ENCODE assay signal across 17 cellular contexts in genomic region chr7:14834888-14835287, GRCh38.
A peak's percentile ranks its signal among the peaks of the same experiment; 100 is the strongest.
DNase-seq lines count a peak whose midpoint lies in the region; ATAC-seq and TF ChIP-seq lines count a peak whose summit lies in the region.
"Had no signal": no experiment of that assay in that cellular context is flagged by ENCODE, and none has a peak within 500 bp of the region (broad histone marks: within the 10 kb centered on the region; RNA-seq: fewer than 3 reads in every experiment).

No MANE protein-coding gene starts in this region.

- H4K20me1 ChIP-seq in KMS-11 (ENCODE audit: insufficient read depth), result no peaks in the 10 kb centered on the region

- no peaks in the 10 kb centered on the region for H3K79me2 ChIP-seq in KMS-11 (ENCODE audit: insufficient read depth, low read depth)

- H3K4me3 ChIP-seq in cardiac muscle cell, result no peak overlapping the region
- H3K4me3 ChIP-seq in KMS-11 (IDR thresholded peaks at IDR 0.05; ENCODE audit: insufficient read depth, low read depth, low read length), result no peak overlapping the region
- H3K4me3 ChIP-seq in cardiac fibroblast (replicated peaks in 1 of 2; ENCODE audit: low read depth in 2 of 2, low read length in 2 of 2), result peak overlapping the region in 1 of 2 donors; percentile 1
- H3K4me3 ChIP-seq in skeletal muscle cell (ENCODE audit: low read depth, low read length), result no peak overlapping the region
- H3K4me3 ChIP-seq: A549, esophagus muscularis mucosa had no signal

- TF ChIP-seq CTCF in cardiac muscle cell (IDR thresholded peaks at IDR 0.05; ENCODE audit: low read depth, low read length), result no peak
- TF ChIP-seq CTCF in KMS-11 (conservative IDR thresholded peaks at IDR 0.05; ENCODE audit: low read depth, low read length), result no peak
- no peak for TF ChIP-seq CTCF in cardiac fibroblast (IDR thresholded peaks at IDR 0.05; ENCODE audit: low read depth, low read length)

- H3K9me3 ChIP-seq in cardiac muscle cell (ENCODE audit: low read depth), result no peaks in the 10 kb centered on the region
- H3K9me3 ChIP-seq: A549, esophagus muscularis mucosa had no signal

- H3K4me2 ChIP-seq in KMS-11, result peak overlapping the region; percentile 75
- H3K4me2 ChIP-seq: A549 had no signal

- no peaks in the 10 kb centered on the region for H3K27me3 ChIP-seq in cardiac muscle cell
- H3K27me3 ChIP-seq in KMS-11 (ENCODE audit: insufficient read depth, low read depth), result no peaks in the 10 kb centered on the region
- H3K27me3 ChIP-seq: esophagus muscularis mucosa had no signal

- H3K36me3 ChIP-seq in cardiac muscle cell, result no peaks in the 10 kb centered on the region
- no peaks in the 10 kb centered on the region for H3K36me3 ChIP-seq in KMS-11 (ENCODE audit: insufficient read depth)
- H3K36me3 ChIP-seq: esophagus muscularis mucosa had no signal

- H3K9ac ChIP-seq in KMS-11, result peak overlapping the region; percentile 33; the same call in 1 of the 2 replicates

- no peak for ATAC-seq in left cardiac atrium
- no peak for ATAC-seq in sciatic nerve
- ATAC-seq in esophagus mucosa, result no peak
- ATAC-seq: A549 had no signal

- H3K27ac ChIP-seq in cardiac muscle cell (peak overlapping the region; percentile 85), KMS-11 (peak overlapping the region; percentile 80)
- H3K27ac ChIP-seq: esophagus muscularis mucosa, VCaP had no signal

- intact Hi-C loops in left cardiac atrium (cut with DNase I), result loop anchor here in 1 of 2 donors (5.0 kb wide), 1 partner anchor 177 kb away; no protein-coding TSS in a partner anchor
- intact Hi-C loops in sciatic nerve (cut with DNase I), result no loop called here

- H2AFZ ChIP-seq in KMS-11 (ENCODE audit: low read depth), result peak overlapping the region; percentile 69

- DNase-seq in cardiac muscle cell (ENCODE audit: low read depth in 1 of 2, low spot score in 1 of 2) (peak in 1 of 2 donors; percentile 40), left cardiac atrium (no peak), cardiac fibroblast (ENCODE audit: low read depth in 2 of 2) (peak; percentile 44 to 82), skeletal muscle cell (ENCODE audit: low read depth) (peak; percentile 55), sciatic nerve (ENCODE audit: low spot score) (no peak), cerebellum (ENCODE audit: low spot score) (no peak)
- DNase-seq: activated naive CD4-positive, alpha-beta T cell treated with anti-CD3 and anti-CD28 coated beads, Interleukin-2, amount 10 ng/mL, durations not matched to agents 7 days and 5 days; cerebellar nuclear complex; immature natural killer cell; Karpas-422; stimulated activated CD4-positive, alpha-beta T cell treated with anti-CD3 and anti-CD28 coated beads, Interleukin-1b, Interleukin-23, amount 100 ng/mL, for 48 hours; trophoblast cell had no signal

- peaks cover 36% of the 10 kb centered on the region for H3K4me1 ChIP-seq in cardiac muscle cell (ENCODE audit: low read depth)
- peaks cover 36% of the 10 kb centered on the region for H3K4me1 ChIP-seq in KMS-11 (ENCODE audit: low read depth, poor library complexity, severe bottlenecking)
- H3K4me1 ChIP-seq: A549 had no signal

Comparison
In these comparisons a context has a peak if more than half of its experiments do, and no peak if none do; other contexts are left out.
1. DNase-seq: peak in cardiac fibroblast (2 of 2) and skeletal muscle cell (single experiment); none in left cardiac atrium (single experiment), sciatic nerve (single experiment) and cerebellum (single experiment).